Comparison of ENCODE assay signal across 8 cellular contexts in genomic region chr13:77330009-77330471, GRCh38. TPM values are rescaled to one million over a fixed set of nuclear protein-coding genes. Genes with fewer than 3 reads are reported as not detected.
A peak's percentile ranks its signal among the peaks of the same experiment; 100 is the strongest.
DNase-seq lines count a peak whose midpoint lies in the region; ATAC-seq, FAIRE-seq and TF ChIP-seq lines count a peak whose summit lies in the region.

No MANE protein-coding gene starts in this region.

- peak overlapping the region; percentile 77 for H3K9ac ChIP-seq in mucosa of stomach (ENCODE audit: low read length)

- peak; percentile 0 for ATAC-seq in GM18909 (IDR thresholded peaks at IDR 0.05; ENCODE audit: poor library complexity, unreplicated experiment)
- no peak for ATAC-seq in GM19023 (IDR thresholded peaks at IDR 0.05; ENCODE audit: unreplicated experiment)
- ATAC-seq in GM21423 (IDR thresholded peaks at IDR 0.05; ENCODE audit: unreplicated experiment): no peak

- no peaks in the 10 kb centered on the region for H3K36me3 Mint-ChIP-seq in chondrocyte (ENCODE audit: low read depth)

- H3K4me3 Mint-ChIP-seq in chondrocyte (ENCODE audit: unreplicated experiment): peak overlapping the region; percentile 96

- no peaks in the 10 kb centered on the region for H3K9me3 ChIP-seq in mucosa of stomach (ENCODE audit: control insufficient read depth, low read length)

- no peaks in the 10 kb centered on the region for H3K27me3 ChIP-seq in mucosa of stomach (ENCODE audit: control insufficient read depth, insufficient read depth, low read length)

- peaks cover 3% of the 10 kb centered on the region for H3K27me3 Mint-ChIP-seq in chondrocyte (ENCODE audit: low read depth)

- DNase-seq in NCI-H526 (lab: John Stamatoyannopoulos, UW) (peak; percentile 70 to 91), chondrocyte (ENCODE audit: low spot score) (no peak), T1000 (lab: John Stamatoyannopoulos, UW) (no peak), RCC 7860 (ENCODE audit: low spot score) (no peak)

- H3K9me3 Mint-ChIP-seq in chondrocyte (ENCODE audit: low read depth): no peaks in the 10 kb centered on the region

- FAIRE-seq in RCC 7860 (lab: Jason Lieb, UNC): no peak

- no peaks in the 10 kb centered on the region for H3K36me3 ChIP-seq in mucosa of stomach (ENCODE audit: control insufficient read depth, insufficient read depth, low read length)

- H3K27ac Mint-ChIP-seq in chondrocyte (ENCODE audit: unreplicated experiment): peak overlapping the region; percentile 85

- H3K4me3 ChIP-seq in mucosa of stomach (ENCODE audit: low read length): peak overlapping the region; percentile 61

- peaks cover 34% of the 10 kb centered on the region for H3K4me1 Mint-ChIP-seq in chondrocyte (ENCODE audit: low read depth)

- H3K4me1 ChIP-seq in mucosa of stomach (ENCODE audit: control insufficient read depth, insufficient read depth, low read length): peaks cover 7% of the 10 kb centered on the region

- no peak for TF ChIP-seq CTCF in chondrocyte (IDR thresholded peaks at IDR 0.05)

RNA-seq across cellular contexts. Expression of gene MYCBP2, which starts 3.1 kb away (rescaled TPM):
- 59.5 to 86.7 TPM (median 60.2 TPM) in 3 replicates for total RNA-seq in chondrocyte

Comparison
In these comparisons a context has a peak if more than half of its experiments do, and no peak if none do; other contexts are left out.
1. DNase-seq: peak in NCI-H526 (2 of 2); none in chondrocyte (single experiment), T1000 (single experiment) and RCC 7860 (single experiment).